19 cellular contexts compared by ENCODE assay signal in genomic region chr1:192884241-192884640, GRCh38.
DNase-seq lines count a peak whose midpoint lies in the region; ATAC-seq, FAIRE-seq and TF ChIP-seq lines count a peak whose summit lies in the region.
"Had no signal": no experiment of that assay in that cellular context is flagged by ENCODE, and none has a peak within 500 bp of the region (broad histone marks: within the 10 kb centered on the region; RNA-seq: fewer than 3 reads in every experiment).

No MANE protein-coding gene starts in this region.

- DNase-seq in D721Med (ENCODE audit: insufficient read length, low spot score), result no peak
- DNase-seq in cardiac fibroblast (ENCODE audit: low read depth in 2 of 2), result peak; percentile 36 to 53
- no peak for DNase-seq in mesothelial cell of epicardium (ENCODE audit: low spot score in 2 of 2, unreplicated experiment in 2 of 2)
- no peak for DNase-seq in medulla oblongata (ENCODE audit: extremely low spot score)
- no peak for DNase-seq in CD8-positive, alpha-beta T cell
- no peak for DNase-seq in mucosa of descending colon
- DNase-seq in H54 (ENCODE audit: insufficient read length, low spot score), result no peak
- DNase-seq: AML-193; CD8-positive, alpha-beta memory T cell; COR-L47; GOT3; H9; KBM-7 had no signal

- H3K4me3 Mint-ChIP-seq in mesothelial cell of epicardium, result no peak overlapping the region
- H3K4me3 Mint-ChIP-seq in CD8-positive, alpha-beta T cell, result no peak overlapping the region
- H3K4me3 Mint-ChIP-seq: CD8-positive, alpha-beta memory T cell; H9; IgD-negative memory B cell had no signal

- peak overlapping the region; percentile 52 for H3K27ac Mint-ChIP-seq in mesothelial cell of epicardium
- H3K27ac Mint-ChIP-seq in CD8-positive, alpha-beta T cell, result no peak overlapping the region
- H3K27ac Mint-ChIP-seq: CD8-positive, alpha-beta memory T cell; H9; IgD-negative memory B cell had no signal

- TF ChIP-seq POLR2A in H54 (IDR thresholded peaks at IDR 0.05; ENCODE audit: low read depth, low read length), result no peak

- H3K9ac ChIP-seq in BLaER1, result no peak overlapping the region

- peak overlapping the region; percentile 33 for H3K4me2 ChIP-seq in BLaER1

- no peak overlapping the region for H3K27ac ChIP-seq in BLaER1
- no peak overlapping the region for H3K27ac ChIP-seq in CD8-positive, alpha-beta T cell (ENCODE audit: low read depth, low read length)

- FAIRE-seq in D721Med (lab: Jason Lieb, UNC) (peak; percentile 74), H54 (lab: Jason Lieb, UNC) (no peak)
- FAIRE-seq: A204.1, G401.6, GM12891, HepG2 had no signal

- no peak for ATAC-seq in CD8-positive, alpha-beta T cell
- ATAC-seq in mucosa of descending colon, result no peak
- ATAC-seq: HepG2 had no signal

- H3K4me3 ChIP-seq in BLaER1 (no peak overlapping the region), cardiac fibroblast (replicated peaks in 1 of 2; ENCODE audit: low read depth in 2 of 2, low read length in 2 of 2) (no peak overlapping the region), mucosa of descending colon (no peak overlapping the region)
- no peak overlapping the region for H3K4me3 ChIP-seq in CD8-positive, alpha-beta T cell (ENCODE audit: low read depth, low read length)

- H3K36me3 ChIP-seq in BLaER1 (no peaks in the 10 kb centered on the region), mucosa of descending colon (ENCODE audit: low read depth) (no peaks in the 10 kb centered on the region)
- H3K36me3 ChIP-seq in CD8-positive, alpha-beta T cell (ENCODE audit: insufficient read depth, low read length), result no peaks in the 10 kb centered on the region

- TF ChIP-seq CTCF in D721Med (IDR thresholded peaks at IDR 0.05; ENCODE audit: insufficient read depth, missing control alignments) (no peak), cardiac fibroblast (IDR thresholded peaks at IDR 0.05; ENCODE audit: low read depth, low read length) (no peak), mesothelial cell of epicardium (IDR thresholded peaks at IDR 0.05; ENCODE audit: unreplicated experiment) (no peak), mucosa of descending colon (IDR thresholded peaks at IDR 0.05) (no peak)
- TF ChIP-seq CTCF in CD8-positive, alpha-beta T cell (IDR thresholded peaks at IDR 0.05), result no peak

- no peaks in the 10 kb centered on the region for H3K27me3 ChIP-seq in BLaER1
- no peaks in the 10 kb centered on the region for H3K27me3 ChIP-seq in CD8-positive, alpha-beta T cell (ENCODE audit: insufficient read depth, low read length)

- no peaks in the 10 kb centered on the region for H3K36me3 Mint-ChIP-seq in mesothelial cell of epicardium
- no peaks in the 10 kb centered on the region for H3K36me3 Mint-ChIP-seq in CD8-positive, alpha-beta T cell

- H3K9me3 Mint-ChIP-seq in mesothelial cell of epicardium, result peaks cover 8% of the 10 kb centered on the region
- no peaks in the 10 kb centered on the region for H3K9me3 Mint-ChIP-seq in CD8-positive, alpha-beta T cell
- H3K9me3 Mint-ChIP-seq: H9, IgD-negative memory B cell had no signal

- POLR2A ChIA-PET in CD8-positive, alpha-beta T cell (lab: Charles Lee), result no interaction called here

- CTCF ChIA-PET in CD8-positive, alpha-beta T cell (lab: Charles Lee), result no interaction called here

- no peaks in the 10 kb centered on the region for H3K27me3 Mint-ChIP-seq in mesothelial cell of epicardium (ENCODE audit: low read depth)
- H3K27me3 Mint-ChIP-seq in CD8-positive, alpha-beta T cell (ENCODE audit: low read depth), result no peaks in the 10 kb centered on the region

- H4K20me1 ChIP-seq in BLaER1, result no peaks in the 10 kb centered on the region

- H3K9me3 ChIP-seq in BLaER1, result peaks cover 21% of the 10 kb centered on the region
- no peaks in the 10 kb centered on the region for H3K9me3 ChIP-seq in CD8-positive, alpha-beta T cell (ENCODE audit: low read length)
- no peaks in the 10 kb centered on the region for H3K9me3 ChIP-seq in mucosa of descending colon

- intact Hi-C loops in CD8-positive, alpha-beta T cell (cut with DNase I, micrococcal nuclease), result no loop called here
- intact Hi-C loops in mucosa of descending colon (cut with DNase I, micrococcal nuclease), result no loop called here

- H3K4me1 ChIP-seq in BLaER1, result peaks cover 33% of the 10 kb centered on the region
- no peaks in the 10 kb centered on the region for H3K4me1 ChIP-seq in CD8-positive, alpha-beta T cell (ENCODE audit: insufficient read depth, low read length)
- no peaks in the 10 kb centered on the region for H3K4me1 ChIP-seq in mucosa of descending colon (ENCODE audit: low read depth)

- H3K4me1 Mint-ChIP-seq in mesothelial cell of epicardium, result peaks cover 26% of the 10 kb centered on the region
- H3K4me1 Mint-ChIP-seq in CD8-positive, alpha-beta T cell (ENCODE audit: low read depth), result no peaks in the 10 kb centered on the region
- H3K4me1 Mint-ChIP-seq: CD8-positive, alpha-beta memory T cell had no signal

Comparison
In these comparisons a context has a peak if more than half of its experiments do, and no peak if none do; other contexts are left out.
1. DNase-seq: peak in cardiac fibroblast (2 of 2); none in D721Med (single experiment), mesothelial cell of epicardium (0 of 2), medulla oblongata (single experiment), CD8-positive, alpha-beta T cell (0 of 7), mucosa of descending colon (0 of 3) and H54 (single experiment).